8 cellular contexts compared by ENCODE assay signal in genomic region chr18:657998-658946, GRCh38. TPM values are rescaled to one million over a fixed set of nuclear protein-coding genes. Genes with fewer than 3 reads are reported as not detected.
A peak's percentile ranks its signal among the peaks of the same experiment; 100 is the strongest.
DNase-seq lines count a peak whose midpoint lies in the region; ATAC-seq and TF ChIP-seq lines count a peak whose summit lies in the region.

No MANE protein-coding gene starts in this region.

- CTCF ChIA-PET in activated B cell treated with CpG ODN at 0.5 μM for 24 hours (lab: Charles Lee), result interaction anchor here (0.7 to 1.3 kb wide), 2 partner anchors 34 kb away, joined by 3 read pairs; no protein-coding TSS in a partner anchor

- no peaks in the 10 kb centered on the region for H3K9me3 Mint-ChIP-seq in activated B cell treated with CpG ODN at 0.5 μM for 24 hours

- H3K27me3 ChIP-seq in BLaER1, result no peaks in the 10 kb centered on the region

- H3K4me3 Mint-ChIP-seq in activated B cell treated with CpG ODN at 0.5 μM for 24 hours, result peak overlapping the region; percentile 87

- H3K4me1 Mint-ChIP-seq in activated B cell treated with CpG ODN at 0.5 μM for 24 hours, result peaks cover 17% of the 10 kb centered on the region

- H3K27ac Mint-ChIP-seq in activated B cell treated with CpG ODN at 0.5 μM for 24 hours, result no peak overlapping the region

- H3K4me2 ChIP-seq in BLaER1, result peak overlapping the region; percentile 76

- peaks cover 22% of the 10 kb centered on the region for H3K4me1 ChIP-seq in BLaER1

- H3K36me3 ChIP-seq in BLaER1, result peaks cover 35% of the 10 kb centered on the region

- no peaks in the 10 kb centered on the region for H3K36me3 Mint-ChIP-seq in activated B cell treated with CpG ODN at 0.5 μM for 24 hours (ENCODE audit: low read depth)

- DNase-seq in NCI-H2196 treated with DMSO at 0.1 percent for 48 hours (lab: John Stamatoyannopoulos, UW; ENCODE audit: unreplicated experiment) (peak; percentile 98), activated B cell treated with CpG ODN at 0.5 μM for 24 hours (no peak), coronary artery (ENCODE audit: low spot score) (peak; percentile 78), left colon (peak; percentile 92)
- peak in 3 of 4 experiments; percentile 32 to 71 (median 54) for DNase-seq in stimulated activated CD4-positive, alpha-beta T cell treated with anti-CD3 and anti-CD28 coated beads, Interleukin-1b, Interleukin-23, amount 100 ng/mL, for 24 hours (ENCODE audit: low read depth in 4 of 4, low spot score in 1 of 4)

- H3K27ac ChIP-seq in BLaER1, result peak overlapping the region; percentile 96
- peak overlapping the region in 1 of 2 donors; percentile 32 for H3K27ac ChIP-seq in coronary artery

- peaks cover 27% of the 10 kb centered on the region for H3K9me3 ChIP-seq in BLaER1

- intact Hi-C loops in activated B cell treated with CpG ODN at 0.5 μM for 24 hours (cut with micrococcal nuclease) (loop anchor here (1.0 to 5.0 kb wide), 2 partner anchors 53 to 154 kb away; partner anchors contain the start of gene YES1), left colon (cut with DNase I, micrococcal nuclease) (no loop called here)

- H3K9ac ChIP-seq in BLaER1, result peak overlapping the region; percentile 97

- ATAC-seq in GM19043 (IDR thresholded peaks at IDR 0.05; ENCODE audit: low read depth, unreplicated experiment) (peak; percentile 51), HG03196 (IDR thresholded peaks at IDR 0.05; ENCODE audit: unreplicated experiment) (peak; percentile 59), activated B cell treated with CpG ODN at 0.5 μM for 24 hours (ENCODE audit: low read depth) (peak; percentile 68), left colon (peak; percentile 87)

- H3K4me3 ChIP-seq in BLaER1, result peak overlapping the region; percentile 96
- H3K4me3 ChIP-seq in coronary artery, result peak overlapping the region; percentile 83

- POLR2A ChIA-PET in activated B cell treated with CpG ODN at 0.5 μM for 24 hours (lab: Charles Lee), result interaction anchor here (0.9 to 1.1 kb wide), 2 partner anchors 54 to 389 kb away, joined by 3 read pairs; partner anchors contain the start of gene ENOSF1

- H4K20me1 ChIP-seq in BLaER1, result no peaks in the 10 kb centered on the region

- TF ChIP-seq CTCF in activated B cell treated with CpG ODN at 0.5 μM for 24 hours (IDR thresholded peaks at IDR 0.05), result no peak
- no peak for TF ChIP-seq CTCF in coronary artery (IDR thresholded peaks at IDR 0.05)

- peaks cover 20% of the 10 kb centered on the region for H3K27me3 Mint-ChIP-seq in activated B cell treated with CpG ODN at 0.5 μM for 24 hours

RNA-seq across cellular contexts. Expression of gene TYMS, which starts 0.8 kb away (rescaled TPM):
- total RNA-seq in activated B cell treated with CpG ODN at 0.5 μM for 24 hours (4.0 and 5.1 TPM in 2 replicates), left colon (10 to 100 TPM; 10.5 to 29.3 TPM)

RNA-seq across cellular contexts. Expression of gene ENOSF1, which starts 54.2 kb away (rescaled TPM):
- total RNA-seq in activated B cell treated with CpG ODN at 0.5 μM for 24 hours (21.3 and 23.8 TPM in 2 replicates), left colon (10 to 100 TPM; 66.3 to 92.0 TPM)
